Comparison of ENCODE assay signal across 9 cellular contexts in genomic region chr21:15437873-15438272, GRCh38.
DNase-seq lines count a peak whose midpoint lies in the region; ATAC-seq and TF ChIP-seq lines count a peak whose summit lies in the region.
"Had no signal": no experiment of that assay in that cellular context is flagged by ENCODE, and none has a peak within 500 bp of the region (broad histone marks: within the 10 kb centered on the region; RNA-seq: fewer than 3 reads in every experiment).

No MANE protein-coding gene starts in this region.

- DNase-seq in KBM-7 (peak; percentile 82), foreskin keratinocyte (peak; percentile 37 to 68), RPMI8226 (no peak), dorsolateral prefrontal cortex (no peak), NCI-H1436 treated with DMSO at 0.1 percent for 48 hours (lab: John Stamatoyannopoulos, UW) (no peak), WTC11 (ENCODE audit: low spot score) (no peak)
- DNase-seq: NCI-H1694 treated with DMSO at 0.1 percent for 48 hours had no signal

- H3K27me3 Mint-ChIP-seq in WTC11 (ENCODE audit: low read depth): no peaks in the 10 kb centered on the region

- CTCF ChIA-PET in WTC11 (lab: Charles Lee): no interaction called here

- peaks cover 14% of the 10 kb centered on the region for H3K36me3 Mint-ChIP-seq in WTC11

- ATAC-seq in GM18508 (IDR thresholded peaks at IDR 0.05; ENCODE audit: insufficient read depth, unreplicated experiment): peak; percentile 76
- ATAC-seq in GM21825 (IDR thresholded peaks at IDR 0.05; ENCODE audit: unreplicated experiment): peak; percentile 74
- peak; percentile 21 for ATAC-seq in foreskin keratinocyte
- no peak for ATAC-seq in WTC11

- intact Hi-C loops in dorsolateral prefrontal cortex (cut with DNase I): no loop called here

- H3K27me3 ChIP-seq in foreskin keratinocyte (no peaks in the 10 kb centered on the region), dorsolateral prefrontal cortex (no peaks in the 10 kb centered on the region)

- H3K4me3 ChIP-seq in dorsolateral prefrontal cortex: no peak overlapping the region

- H3K27ac ChIP-seq in foreskin keratinocyte: no peak overlapping the region
- H3K27ac ChIP-seq in dorsolateral prefrontal cortex: no peak overlapping the region

- H3K4me1 Mint-ChIP-seq in WTC11: peaks cover 33% of the 10 kb centered on the region

- in situ Hi-C loops in KBM-7 (cut with MboI; ENCODE audit: low pct_unique_long_range_greater_than_20kb, low sequenced_read_pairs): no loop called here

- H3K4me1 ChIP-seq in foreskin keratinocyte: no peaks in the 10 kb centered on the region

- POLR2A ChIA-PET in WTC11 (lab: Charles Lee): no interaction called here

- TF ChIP-seq CTCF in foreskin keratinocyte (conservative IDR thresholded peaks at IDR 0.05) (no peak), dorsolateral prefrontal cortex (IDR thresholded peaks at IDR 0.05 in 54 of 56, conservative IDR thresholded peaks at IDR 0.05 in 2 of 56; ENCODE audit: low read depth in 1 of 56, partially characterized antibody in 56 of 56) (no peak), WTC11 (IDR thresholded peaks at IDR 0.05) (no peak)

- no peak overlapping the region for H3K27ac Mint-ChIP-seq in WTC11

- H3K9me3 Mint-ChIP-seq in WTC11: peaks cover 17% of the 10 kb centered on the region

- H3K4me3 Mint-ChIP-seq in WTC11: no peak overlapping the region

TF ChIP-seq in WTC11, 78 proteins besides CTCF, POLR2A, EP300 and RAD21:
- TF ChIP-seq FOXK1 (CRISPR knock-in tag; IDR thresholded peaks at IDR 0.05) (no peak), ZMAT4 (CRISPR knock-in tag; IDR thresholded peaks at IDR 0.05) (no peak), MLX (CRISPR knock-in tag; IDR thresholded peaks at IDR 0.05) (no peak), ZNF232 (CRISPR knock-in tag; IDR thresholded peaks at IDR 0.05) (no peak), SMAD3 (CRISPR knock-in tag; IDR thresholded peaks at IDR 0.05; ENCODE audit: borderline replicate concordance) (no peak)

Comparison
In these comparisons a context has a peak if more than half of its experiments do, and no peak if none do; other contexts are left out.
1. DNase-seq: peak in KBM-7 (single experiment) and foreskin keratinocyte (2 of 2); none in RPMI8226 (single experiment), dorsolateral prefrontal cortex (0 of 10), NCI-H1436 treated with DMSO at 0.1 percent for 48 hours (single experiment) and WTC11 (single experiment).